Comparison of ENCODE assay signal across 12 cellular contexts in the genomic region with DNA sequence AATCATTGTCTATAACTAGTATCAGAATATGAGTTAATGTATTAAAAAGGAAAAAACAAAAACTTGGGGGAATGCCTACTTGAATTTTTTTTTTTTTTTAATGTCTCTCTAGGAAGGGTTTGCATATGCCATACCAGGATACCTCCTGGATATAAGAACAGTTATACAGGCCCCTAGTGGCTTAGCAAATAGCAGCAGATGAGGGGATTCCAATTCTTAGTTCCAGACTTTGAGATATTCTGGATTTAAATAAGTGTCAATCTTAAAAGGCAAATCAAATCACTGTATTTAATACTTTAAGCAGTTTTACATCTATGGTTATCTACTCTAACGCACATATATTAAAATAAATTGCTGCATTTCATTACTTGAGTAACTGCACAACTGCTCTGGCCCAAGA.
DNase-seq lines count a peak whose midpoint lies in the region; ATAC-seq and TF ChIP-seq lines count a peak whose summit lies in the region.
"Had no signal": no experiment of that assay in that cellular context is flagged by ENCODE, and none has a peak within 500 bp of the region (broad histone marks: within the 10 kb centered on the region; RNA-seq: fewer than 3 reads in every experiment).

No MANE protein-coding gene starts in this region.

- 78 to 91% (median 86%) methylated on average over 1 of the region's 1 CpG for WGBS in stomach, 5 donors

- in situ Hi-C loops in Panc1 (cut with HindIII; ENCODE audit: low pct_unique_long_range_greater_than_20kb, low sequenced_read_pairs) (no loop called here), KBM-7 (cut with MboI; ENCODE audit: low pct_unique_long_range_greater_than_20kb, low sequenced_read_pairs) (no loop called here)

- BruUV-seq in Panc1 (replicated peaks; lab: Mats Ljungman, UMichigan): no TSS peak

- H3K9me3 Mint-ChIP-seq in progenitor cell of endocrine pancreas (ENCODE audit: low read depth): no peaks in the 10 kb centered on the region

- ATAC-seq in Panc1: no peak
- ATAC-seq in HG03342 (IDR thresholded peaks at IDR 0.05; ENCODE audit: unreplicated experiment): no peak

- H3K9me3 ChIP-seq in Panc1 (ENCODE audit: control insufficient read depth, insufficient read depth, low read depth, low read length): no peaks in the 10 kb centered on the region
- H3K9me3 ChIP-seq in stomach: no peaks in the 10 kb centered on the region

- POLR2A ChIA-PET in Panc1 (lab: Charles Lee): no interaction called here

- H3K27me3 Mint-ChIP-seq in progenitor cell of endocrine pancreas: peaks cover 16% of the 10 kb centered on the region

- CTCF ChIA-PET in Panc1 (lab: Charles Lee): no interaction called here

- intact Hi-C loops in Panc1 (cut with micrococcal nuclease; ENCODE audit: unreplicated experiment): no loop called here
- intact Hi-C loops in stomach (cut with DNase I; ENCODE audit: low total_unique reads): no loop called here

- no peak for TF ChIP-seq EP300 in stomach (IDR thresholded peaks at IDR 0.05)

- H3K4me3 Mint-ChIP-seq in progenitor cell of endocrine pancreas (ENCODE audit: low read depth): peak overlapping the region; percentile 43

- H3K4me1 ChIP-seq in Panc1 (ENCODE audit: control insufficient read depth, insufficient read depth, low read length) (no peaks in the 10 kb centered on the region), stomach (peaks cover 0 to 33% (median 21%) of the 10 kb centered on the region in 4 donors)

- no peak overlapping the region for H3K4me3 ChIP-seq in Panc1 (ENCODE audit: low read depth in 2 of 2, low read length in 2 of 2)
- H3K4me3 ChIP-seq in stomach: no peak overlapping the region

- H3K27me3 ChIP-seq in Panc1 (ENCODE audit: control insufficient read depth, insufficient read depth, low read length) (no peaks in the 10 kb centered on the region), stomach (peaks cover 0 to 70% (median 40%) of the 10 kb centered on the region in 3 donors)

- H3K27ac Mint-ChIP-seq in progenitor cell of endocrine pancreas: no peak overlapping the region

- H3K27ac ChIP-seq in Panc1 (ENCODE audit: low read length) (no peak overlapping the region), stomach (no peak overlapping the region)
- H3K27ac ChIP-seq: coronary artery had no signal

- H3K4me1 Mint-ChIP-seq in progenitor cell of endocrine pancreas (ENCODE audit: low read depth): peaks cover 46% of the 10 kb centered on the region

- peak; percentile 13 for DNase-seq in DMS153 treated with DMSO at 0.1 percent for 48 hours (lab: John Stamatoyannopoulos, UW; ENCODE audit: unreplicated experiment)
- DNase-seq in DMS153 (lab: John Stamatoyannopoulos, UW): no peak
- DNase-seq in Panc1 (ENCODE audit: low read depth, low spot score): no peak
- DNase-seq in fibroblast of peridontal ligament (ENCODE audit: extremely low read depth): peak; percentile 61
- DNase-seq in progenitor cell of endocrine pancreas (ENCODE audit: low spot score, unreplicated experiment): no peak
- DNase-seq in KBM-7: no peak
- no peak for DNase-seq in stomach
- DNase-seq: activated CD8-positive, alpha-beta memory T cell treated with anti-CD3 and anti-CD28 coated beads for 24 hours; GOT3; RPMI8226 had no signal

- peak; percentile 4; the same call in 1 of the 2 replicates for TF ChIP-seq CTCF in Panc1 (IDR thresholded peaks at IDR 0.05)
- peak; percentile 62 for TF ChIP-seq CTCF in progenitor cell of endocrine pancreas (IDR thresholded peaks at IDR 0.05; ENCODE audit: unreplicated experiment)
- TF ChIP-seq CTCF in stomach (IDR thresholded peaks at IDR 0.05): no peak

- no peaks in the 10 kb centered on the region for H3K36me3 Mint-ChIP-seq in progenitor cell of endocrine pancreas (ENCODE audit: insufficient read depth)

- TF ChIP-seq POLR2A in stomach (IDR thresholded peaks at IDR 0.05): no peak

- H3K36me3 ChIP-seq in Panc1 (ENCODE audit: control insufficient read depth, insufficient read depth, low read length) (no peaks in the 10 kb centered on the region), stomach (no peaks in the 10 kb centered on the region)

Comparison
In these comparisons a context has a peak if more than half of its experiments do, and no peak if none do; other contexts are left out.
1. DNase-seq: peak in DMS153 treated with DMSO at 0.1 percent for 48 hours (single experiment) and fibroblast of peridontal ligament (single experiment); none in DMS153 (single experiment), Panc1 (single experiment), progenitor cell of endocrine pancreas (single experiment), KBM-7 (single experiment) and stomach (single experiment).
2. CTCF ChIP-seq: peak in Panc1 (single experiment) and progenitor cell of endocrine pancreas (single experiment); none in stomach (0 of 7).